In genomic region chr12:169528-170360, GRCh38 we compare ENCODE assay signal across 1 cellular context.
TF ChIP-seq lines count a peak whose summit lies in the region.

No MANE protein-coding gene starts in this region.

TF ChIP-seq in GM23338, 12 proteins besides CTCF, POLR2A, EP300 and RAD21 (continued from another document):
- TF ChIP-seq ZNF462 (CRISPR knock-in tag; IDR thresholded peaks at IDR 0.05): no peak
- no peak for TF ChIP-seq NANOG (IDR thresholded peaks at IDR 0.05; ENCODE audit: borderline replicate concordance)
- TF ChIP-seq ZNF114 (CRISPR knock-in tag; IDR thresholded peaks at IDR 0.05): no peak
- TF ChIP-seq JUNB (IDR thresholded peaks at IDR 0.05; ENCODE audit: unreplicated experiment): no peak
